In genomic region chr2:239751719-239752355, GRCh38 we compare ENCODE assay signal across 13 cellular contexts.
DNase-seq lines count a peak whose midpoint lies in the region; ATAC-seq, FAIRE-seq and TF ChIP-seq lines count a peak whose summit lies in the region.
"Had no signal": no experiment of that assay in that cellular context is flagged by ENCODE, and none has a peak within 500 bp of the region (broad histone marks: within the 10 kb centered on the region; RNA-seq: fewer than 3 reads in every experiment).

No MANE protein-coding gene starts in this region.

- H2BK12ac ChIP-seq in trophoblast cell (ENCODE audit: low read length) = no peak overlapping the region

- H4K8ac ChIP-seq in trophoblast cell (ENCODE audit: low read depth, low read length) = no peak overlapping the region

- no peaks in the 10 kb centered on the region for H3K36me3 Mint-ChIP-seq in CD4-positive, CD25-positive, alpha-beta regulatory T cell
- H3K36me3 Mint-ChIP-seq in T-helper 2 cell treated with Interferon-gamma antibody and Interleukin-4, amounts not matched to agents 5 μg/mL and 100 μg/mL, for 36 hours (ENCODE audit: low read depth) = no peaks in the 10 kb centered on the region

- H3K27me3 ChIP-seq in CD4-positive, CD25-positive, alpha-beta regulatory T cell (ENCODE audit: control insufficient read depth, insufficient read depth, low read length) = peaks cover 2% of the 10 kb centered on the region
- peaks cover 0 to 36% of the 10 kb centered on the region in 2 experiments; a peak in 2 of 5 replicates for H3K27me3 ChIP-seq in K562 (ENCODE audit: control insufficient read depth in 2 of 2, insufficient read depth in 2 of 2, low read length in 2 of 2)
- no peaks in the 10 kb centered on the region for H3K27me3 ChIP-seq in trophoblast cell (ENCODE audit: insufficient read depth, low read length)

- peaks cover 0 to 17% (median 10%) of the 10 kb centered on the region in 4 donors for H3K4me1 Mint-ChIP-seq in CD4-positive, CD25-positive, alpha-beta regulatory T cell
- H3K4me1 Mint-ChIP-seq in T-helper 2 cell treated with Interferon-gamma antibody and Interleukin-4, amounts not matched to agents 5 μg/mL and 100 μg/mL, for 36 hours (ENCODE audit: low read depth) = peaks cover 1% of the 10 kb centered on the region

- no peak overlapping the region for H3K4me3 ChIP-seq in CD4-positive, CD25-positive, alpha-beta regulatory T cell (ENCODE audit: low read depth, low read length)
- no peak overlapping the region for H3K4me3 ChIP-seq in K562
- no peak overlapping the region for H3K4me3 ChIP-seq in trophoblast cell (ENCODE audit: low read depth, low read length)
- H3K4me3 ChIP-seq: lung had no signal

- H4K91ac ChIP-seq in trophoblast cell (ENCODE audit: low read depth, low read length) = no peak overlapping the region

- H3K27ac ChIP-seq in CD4-positive, CD25-positive, alpha-beta regulatory T cell (ENCODE audit: insufficient read depth, low read length, poor library complexity, severe bottlenecking) = no peak overlapping the region
- H3K27ac ChIP-seq in K562 (ENCODE audit: extremely low read depth, low read depth, low read length) (no peak overlapping the region), trophoblast cell (ENCODE audit: low read depth, low read length) (no peak overlapping the region)
- H3K27ac ChIP-seq: C4-2B had no signal

- CTCF ChIA-PET in K562 (lab: Yijun Ruan, JAX; ENCODE audit: low intra/inter-chr PET ratio) = no interaction called here

- no peak overlapping the region for H3K23ac ChIP-seq in trophoblast cell (ENCODE audit: low read length)

- intact Hi-C loops in K562 (cut with micrococcal nuclease) = no loop called here

- H2BK5ac ChIP-seq in trophoblast cell (ENCODE audit: low read depth, low read length, poor library complexity) = no peak overlapping the region

- TF ChIP-seq CTCF in K562 (IDR thresholded peaks at IDR 0.05 in 2 of 3, conservative IDR thresholded peaks at IDR 0.05 in 1 of 3; ENCODE audit: insufficient read depth in 2 of 3, low read depth in 1 of 3, low read length in 3 of 3) = no peak

- H3K79me1 ChIP-seq in trophoblast cell (ENCODE audit: low read length) = no peaks in the 10 kb centered on the region

- no peak for FAIRE-seq in K562 (lab: Jason Lieb, UNC)
- FAIRE-seq: endometrium had no signal

- in situ Hi-C loops in K562 (cut with MboI) = no loop called here

- H3K18ac ChIP-seq in trophoblast cell (ENCODE audit: low read length) = no peak overlapping the region

- H4K20me1 ChIP-seq in K562 (replicated peaks; ENCODE audit: control insufficient read depth, insufficient read depth, low read length) = no peaks in the 10 kb centered on the region; the same call in 1 of the 2 replicates

- peak; percentile 51 to 68 for ATAC-seq in CD4-positive, CD25-positive, alpha-beta regulatory T cell (ENCODE audit: low read depth in 2 of 2)
- ATAC-seq in K562 (no peak), GM19467 (IDR thresholded peaks at IDR 0.05; ENCODE audit: unreplicated experiment) (no peak), GM18505 (IDR thresholded peaks at IDR 0.05; ENCODE audit: unreplicated experiment) (no peak), GM18502 (IDR thresholded peaks at IDR 0.05; ENCODE audit: poor library complexity, unreplicated experiment) (no peak)

- H3K9me3 ChIP-seq in CD4-positive, CD25-positive, alpha-beta regulatory T cell (ENCODE audit: control insufficient read depth in 2 of 2, low read length in 2 of 2) = no peaks in the 10 kb centered on the region
- H3K9me3 ChIP-seq in K562 (replicated peaks; ENCODE audit: control insufficient read depth, insufficient read depth, low read depth, low read length) (no peaks in the 10 kb centered on the region), trophoblast cell (ENCODE audit: insufficient read depth, low read depth, low read length) (peaks cover 2% of the 10 kb centered on the region)

- H2AK5ac ChIP-seq in trophoblast cell (ENCODE audit: low read length) = no peak overlapping the region

- H3K27ac Mint-ChIP-seq in CD4-positive, CD25-positive, alpha-beta regulatory T cell = peak overlapping the region in 1 of 3 donors; percentile 26
- no peak overlapping the region for H3K27ac Mint-ChIP-seq in T-helper 2 cell treated with Interferon-gamma antibody and Interleukin-4, amounts not matched to agents 5 μg/mL and 100 μg/mL, for 36 hours
- H3K27ac Mint-ChIP-seq: activated B cell treated with CpG ODN at 0.5 μM for 24 hours had no signal

- peak overlapping the region; percentile 27 for H4K12ac ChIP-seq in trophoblast cell (ENCODE audit: low read depth, low read length)

- 3% methylated on average over 8 of the region's 23 CpGs for WGBS in K562 (ENCODE audit: insufficient coverage, low coverage, missing lambda C conversion rate)
- no CpG with 5 or more reads among the region's 23 CpGs for WGBS in trophoblast cell (ENCODE audit: extremely low coverage, insufficient coverage, insufficient read length)

- no peak for TF ChIP-seq POLR2A in K562 (conservative IDR thresholded peaks at IDR 0.05)
- no peak for TF ChIP-seq POLR2A in GM18505 (IDR thresholded peaks at IDR 0.05; ENCODE audit: borderline replicate concordance, extremely low read depth, insufficient read depth, insufficient read length)

- TF ChIP-seq RAD21 in K562 (CRISPR knock-in tag; conservative IDR thresholded peaks at IDR 0.05 in 1 of 2, IDR thresholded peaks at IDR 0.05 in 1 of 2) = no peak

- no peaks in the 10 kb centered on the region for H3K36me3 ChIP-seq in CD4-positive, CD25-positive, alpha-beta regulatory T cell (ENCODE audit: control insufficient read depth, insufficient read depth, low read length)
- no peaks in the 10 kb centered on the region for H3K36me3 ChIP-seq in K562 (ENCODE audit: control insufficient read depth, insufficient read depth, low read length)
- no peaks in the 10 kb centered on the region for H3K36me3 ChIP-seq in trophoblast cell (ENCODE audit: control insufficient read depth in 1 of 2, insufficient read depth in 2 of 2, low read length in 2 of 2)

- no peak overlapping the region for H2BK120ac ChIP-seq in trophoblast cell (ENCODE audit: insufficient read depth, low read length, poor library complexity)

- no peaks in the 10 kb centered on the region for H3K79me2 ChIP-seq in K562 (ENCODE audit: control insufficient read depth, insufficient read depth, low read length)
- H3K79me2 ChIP-seq in trophoblast cell (ENCODE audit: control insufficient read depth, insufficient read depth, low read length, poor library complexity) = no peaks in the 10 kb centered on the region

- no peaks in the 10 kb centered on the region for H3K27me3 Mint-ChIP-seq in CD4-positive, CD25-positive, alpha-beta regulatory T cell
- H3K27me3 Mint-ChIP-seq in T-helper 2 cell treated with Interferon-gamma antibody and Interleukin-4, amounts not matched to agents 5 μg/mL and 100 μg/mL, for 36 hours (ENCODE audit: low read depth) = no peaks in the 10 kb centered on the region
- H3K27me3 Mint-ChIP-seq: activated B cell treated with CpG ODN at 0.5 μM for 24 hours had no signal

- POLR2A ChIA-PET in K562 (lab: Yijun Ruan, JAX) = no interaction called here

- H3K14ac ChIP-seq in trophoblast cell (ENCODE audit: low read length) = no peak overlapping the region

- no peak overlapping the region for H3K4ac ChIP-seq in trophoblast cell (ENCODE audit: low read depth, low read length)

- H3K4me3 Mint-ChIP-seq in CD4-positive, CD25-positive, alpha-beta regulatory T cell = peak overlapping the region in 1 of 4 donors; percentile 50
- H3K4me3 Mint-ChIP-seq in T-helper 2 cell treated with Interferon-gamma antibody and Interleukin-4, amounts not matched to agents 5 μg/mL and 100 μg/mL, for 36 hours = no peak overlapping the region
- H3K4me3 Mint-ChIP-seq: activated B cell treated with CpG ODN at 0.5 μM for 24 hours had no signal

- no peak for TF ChIP-seq EP300 in K562 (IDR thresholded peaks at IDR 0.05; ENCODE audit: low read length)

- H3K4me2 ChIP-seq in K562 (ENCODE audit: insufficient read depth, low read length) (no peak overlapping the region), trophoblast cell (ENCODE audit: low read length) (no peak overlapping the region)

- no peak overlapping the region for H3K9ac ChIP-seq in K562 (ENCODE audit: insufficient read depth in 1 of 2, low read depth in 2 of 2, low read length in 2 of 2)
- H3K9ac ChIP-seq in trophoblast cell (ENCODE audit: low read length) = no peak overlapping the region

- peaks cover 13% of the 10 kb centered on the region for H3K4me1 ChIP-seq in CD4-positive, CD25-positive, alpha-beta regulatory T cell (ENCODE audit: control insufficient read depth, insufficient read depth, low read length, poor library complexity, severe bottlenecking)
- H3K4me1 ChIP-seq in K562 (replicated peaks in 1 of 2; ENCODE audit: control insufficient read depth in 2 of 2, insufficient read depth in 2 of 2, low read length in 2 of 2) = no peaks in the 10 kb centered on the region; a peak in 1 of 5 replicates
- H3K4me1 ChIP-seq in trophoblast cell (ENCODE audit: control insufficient read depth in 1 of 2, insufficient read depth in 2 of 2, low read length in 2 of 2) = peaks cover 4 to 6% of the 10 kb centered on the region in 2 experiments

- DNase-seq in CD4-positive, CD25-positive, alpha-beta regulatory T cell = peak in 1 of 3 donors; percentile 30
- DNase-seq in T-helper 2 cell treated with Interferon-gamma antibody and Interleukin-4, amounts not matched to agents 5 μg/mL and 100 μg/mL, for 36 hours (ENCODE audit: low spot score) = peak; percentile 7
- DNase-seq in K562 (ENCODE audit: extremely low read depth in 1 of 4, low spot score in 3 of 4) (no peak), trophoblast cell (no peak), SHP77 (lab: John Stamatoyannopoulos, UW) (no peak)
- DNase-seq: activated B cell treated with CpG ODN at 0.5 μM for 24 hours, NCI-H446 had no signal

- no peaks in the 10 kb centered on the region for H3K9me3 Mint-ChIP-seq in CD4-positive, CD25-positive, alpha-beta regulatory T cell
- no peaks in the 10 kb centered on the region for H3K9me3 Mint-ChIP-seq in T-helper 2 cell treated with Interferon-gamma antibody and Interleukin-4, amounts not matched to agents 5 μg/mL and 100 μg/mL, for 36 hours
- H3K9me3 Mint-ChIP-seq: activated B cell treated with CpG ODN at 0.5 μM for 24 hours had no signal

- no TSS peak for BruUV-seq in K562 (replicated peaks; lab: Mats Ljungman, UMichigan)

- no peak overlapping the region for H2AFZ ChIP-seq in K562 (ENCODE audit: low read depth, low read length)
- H2AFZ ChIP-seq in trophoblast cell (ENCODE audit: insufficient read depth, low read length, poor library complexity) = no peak overlapping the region

- no peaks in the 10 kb centered on the region for H3K9me1 ChIP-seq in K562 (ENCODE audit: control insufficient read depth, insufficient read depth, low read length)

TF ChIP-seq in K562, 482 proteins besides CTCF, POLR2A, EP300 and RAD21 (continues in another document):
- TF ChIP-seq MECOM (CRISPR knock-in tag; IDR thresholded peaks at IDR 0.05) (no peak), GTF2B (IDR thresholded peaks at IDR 0.05; ENCODE audit: extremely low read depth, insufficient read length) (no peak), KLF1 (tag; IDR thresholded peaks at IDR 0.05) (no peak), MXI1 (IDR thresholded peaks at IDR 0.05; ENCODE audit: low read depth, low read length) (no peak)

Comparison
In these comparisons a context has a peak if more than half of its experiments do, and no peak if none do; other contexts are left out.
1. ATAC-seq: peak in CD4-positive, CD25-positive, alpha-beta regulatory T cell (2 of 2); none in K562 (single experiment), GM19467 (single experiment), GM18505 (single experiment) and GM18502 (single experiment).